1 cellular context compared by ENCODE assay signal in genomic region chr1:193058529-193059281, GRCh38.
A peak's percentile ranks its signal among the peaks of the same experiment; 100 is the strongest.
TF ChIP-seq lines count a peak whose summit lies in the region.

No MANE protein-coding gene starts in this region.

TF ChIP-seq in H1, 55 proteins besides CTCF, POLR2A, EP300 and RAD21:
- TF ChIP-seq TCF12 (IDR thresholded peaks at IDR 0.05; ENCODE audit: low read depth, low read length) (no peak), NANOG (IDR thresholded peaks at IDR 0.05; ENCODE audit: insufficient read depth, low read depth, low read length, poor library complexity, severe bottlenecking) (no peak), PHF8 (conservative IDR thresholded peaks at IDR 0.05; ENCODE audit: low read depth, low read length) (peak; percentile 75; the same call in 1 of the 2 replicates), BCL11A (IDR thresholded peaks at IDR 0.05; ENCODE audit: low read depth in 2 of 2, low read length in 2 of 2) (no peak), SRF (IDR thresholded peaks at IDR 0.05; ENCODE audit: low read depth, low read length) (no peak), SAP30 (IDR thresholded peaks at IDR 0.05; ENCODE audit: insufficient read depth, insufficient replicate concordance, low read length) (no peak), SP2 (IDR thresholded peaks at IDR 0.05; ENCODE audit: low read length) (no peak), RBBP5 (IDR thresholded peaks at IDR 0.05; ENCODE audit: borderline replicate concordance, low read depth, low read length) (0 out of 2 replicates have a peak, but pooled peaks have one; percentile 4), ASH2L (IDR thresholded peaks at IDR 0.05; ENCODE audit: low read length) (peak; percentile 20), CTBP2 (IDR thresholded peaks at IDR 0.05; ENCODE audit: borderline replicate concordance, insufficient read depth, insufficient read length, low read length) (no peak)
